In genomic region chr6:156450421-156450820, GRCh38 we compare ENCODE assay signal across 16 cellular contexts.
DNase-seq lines count a peak whose midpoint lies in the region; ATAC-seq and TF ChIP-seq lines count a peak whose summit lies in the region.
"Had no signal": no experiment of that assay in that cellular context is flagged by ENCODE, and none has a peak within 500 bp of the region (broad histone marks: within the 10 kb centered on the region; RNA-seq: fewer than 3 reads in every experiment).

No MANE protein-coding gene starts in this region.

- TF ChIP-seq CTCF in prostate gland (IDR thresholded peaks at IDR 0.05) (no peak), thyroid gland (IDR thresholded peaks at IDR 0.05) (no peak), body of pancreas (IDR thresholded peaks at IDR 0.05) (no peak)

- H3K36me3 Mint-ChIP-seq in T-helper 17 cell (ENCODE audit: low read depth) = peaks cover 2% of the 10 kb centered on the region
- H3K36me3 Mint-ChIP-seq: CD4-positive, alpha-beta memory T cell had no signal

- no peaks in the 10 kb centered on the region for H3K4me1 ChIP-seq in prostate gland (replicated peaks)
- peaks cover 6 to 8% of the 10 kb centered on the region in 2 donors for H3K4me1 ChIP-seq in thyroid gland
- peaks cover 5% of the 10 kb centered on the region for H3K4me1 ChIP-seq in body of pancreas

- no peaks in the 10 kb centered on the region for H3K4me1 Mint-ChIP-seq in T-helper 17 cell
- H3K4me1 Mint-ChIP-seq: CD4-positive, alpha-beta memory T cell had no signal

- TF ChIP-seq POLR2A in prostate gland (IDR thresholded peaks at IDR 0.05) = no peak
- TF ChIP-seq POLR2A in thyroid gland (IDR thresholded peaks at IDR 0.05) = no peak
- no peak for TF ChIP-seq POLR2A in body of pancreas (IDR thresholded peaks at IDR 0.05)

- intact Hi-C loops in prostate gland (cut with DNase I) (no loop called here), thyroid gland (cut with DNase I) (no loop called here), body of pancreas (cut with DNase I) (no loop called here)

- H3K27me3 Mint-ChIP-seq in T-helper 17 cell = no peaks in the 10 kb centered on the region

- no peak overlapping the region for H3K27ac ChIP-seq in prostate gland
- H3K27ac ChIP-seq in thyroid gland = no peak overlapping the region
- H3K27ac ChIP-seq in body of pancreas = no peak overlapping the region
- H3K27ac ChIP-seq: GM23248 had no signal

- DNase-seq in T-helper 17 cell (no peak), prostate gland (ENCODE audit: low spot score) (peak; percentile 54), thyroid gland (no peak), body of pancreas (no peak), occipital lobe (lab: John Stamatoyannopoulos, UW) (no peak)
- DNase-seq: C1 segment of cervical spinal cord; Calu3; CD4-positive, alpha-beta memory T cell; COR-L47; DMS53; DMS79 treated with DMSO at 0.1 percent for 48 hours; GF-D8; GM23248; H7 had no signal

- no peak overlapping the region for H3K27ac Mint-ChIP-seq in T-helper 17 cell
- H3K27ac Mint-ChIP-seq: CD4-positive, alpha-beta memory T cell had no signal

- no peaks in the 10 kb centered on the region for H3K9me3 ChIP-seq in T-helper 17 cell (ENCODE audit: control insufficient read depth, low read length, poor library complexity, severe bottlenecking)
- H3K9me3 ChIP-seq in prostate gland = no peaks in the 10 kb centered on the region
- H3K9me3 ChIP-seq in thyroid gland = no peaks in the 10 kb centered on the region
- no peaks in the 10 kb centered on the region for H3K9me3 ChIP-seq in body of pancreas

- H3K27me3 ChIP-seq in prostate gland (replicated peaks; ENCODE audit: insufficient read depth) (no peaks in the 10 kb centered on the region), thyroid gland (no peaks in the 10 kb centered on the region), body of pancreas (no peaks in the 10 kb centered on the region)

- H3K4me3 Mint-ChIP-seq in T-helper 17 cell = no peak overlapping the region
- H3K4me3 Mint-ChIP-seq: CD4-positive, alpha-beta memory T cell had no signal

- no peaks in the 10 kb centered on the region for H3K36me3 ChIP-seq in prostate gland
- H3K36me3 ChIP-seq in thyroid gland = no peaks in the 10 kb centered on the region
- H3K36me3 ChIP-seq in body of pancreas (replicated peaks in 1 of 2; ENCODE audit: insufficient read depth in 1 of 2, low read depth in 2 of 2) = no peaks in the 10 kb centered on the region

- no peak overlapping the region for H3K4me3 ChIP-seq in prostate gland
- H3K4me3 ChIP-seq in thyroid gland (replicated peaks in 1 of 3) = no peak overlapping the region
- H3K4me3 ChIP-seq in body of pancreas = no peak overlapping the region
- H3K4me3 ChIP-seq: GM23248 had no signal

- ATAC-seq in T-helper 17 cell (peak; percentile 27), esophagus mucosa (peak; percentile 38), body of pancreas (no peak)
- ATAC-seq: HCT116 had no signal
